Comparison of ENCODE assay signal across 8 cellular contexts in genomic region chr11:126716456-126717083, GRCh38.
DNase-seq lines count a peak whose midpoint lies in the region; ATAC-seq, FAIRE-seq and TF ChIP-seq lines count a peak whose summit lies in the region.
"Had no signal": no experiment of that assay in that cellular context is flagged by ENCODE, and none has a peak within 500 bp of the region (broad histone marks: within the 10 kb centered on the region; RNA-seq: fewer than 3 reads in every experiment).

No MANE protein-coding gene starts in this region.

- TF ChIP-seq POLR2A in vagina (IDR thresholded peaks at IDR 0.05): no peak

- no peak overlapping the region for H3K4me3 ChIP-seq in HEK293 (ENCODE audit: low read depth, low read length)
- no peak overlapping the region for H3K4me3 ChIP-seq in bronchial epithelial cell (ENCODE audit: low read depth, low read length)
- H3K4me3 ChIP-seq in lower lobe of right lung: no peak overlapping the region
- no peak overlapping the region for H3K4me3 ChIP-seq in vagina
- H3K4me3 ChIP-seq: skin epidermis had no signal

- H3K9me3 ChIP-seq in HEK293 (ENCODE audit: control insufficient read depth, insufficient read depth, low read depth, low read length) (no peaks in the 10 kb centered on the region), lower lobe of right lung (no peaks in the 10 kb centered on the region), vagina (no peaks in the 10 kb centered on the region)

- H3K27ac ChIP-seq in HEK293 (ENCODE audit: extremely low read depth, low read depth, low read length): no peak overlapping the region
- no peak overlapping the region for H3K27ac ChIP-seq in lower lobe of right lung
- H3K27ac ChIP-seq in vagina: no peak overlapping the region
- H3K27ac ChIP-seq: skin epidermis had no signal

- CTCF ChIA-PET in HEK293 (lab: Yijun Ruan, JAX): interaction anchor here (0.6 to 2.7 kb wide), 36 partner anchors 11 to 785 kb away, joined by 3 to 25 read pairs (median 3); no protein-coding TSS in a partner anchor

- no peak for FAIRE-seq in bronchial epithelial cell (lab: Jason Lieb, UNC)

- TF ChIP-seq CTCF in HEK293 (tag by site-specific recombination; IDR thresholded peaks at IDR 0.05) (no peak), bronchial epithelial cell (IDR thresholded peaks at IDR 0.05; ENCODE audit: insufficient read depth, low read length, severe bottlenecking) (peak; percentile 10), lower lobe of right lung (IDR thresholded peaks at IDR 0.05) (peak; percentile 60), vagina (IDR thresholded peaks at IDR 0.05) (peak in 2 of 3 experiments; percentile 23 to 25)

- H3K27me3 ChIP-seq in bronchial epithelial cell (ENCODE audit: control insufficient read depth, insufficient read depth, low read length) (no peaks in the 10 kb centered on the region), lower lobe of right lung (ENCODE audit: low read depth) (peaks cover 6% of the 10 kb centered on the region), vagina (no peaks in the 10 kb centered on the region)

- peak; percentile 63 for DNase-seq in ELR (ENCODE audit: low read depth)
- peak; percentile 41 for DNase-seq in NCI-H82 treated with DMSO at 0.1 percent for 48 hours (lab: John Stamatoyannopoulos, UW; ENCODE audit: unreplicated experiment)
- DNase-seq in bronchial epithelial cell (ENCODE audit: low read depth): no peak
- DNase-seq in lower lobe of right lung: no peak
- DNase-seq in vagina (ENCODE audit: extremely low spot score in 2 of 2): no peak
- DNase-seq in NCI-H2107 treated with DMSO at 0.1 percent for 48 hours (lab: John Stamatoyannopoulos, UW; ENCODE audit: unreplicated experiment): no peak

- intact Hi-C loops in lower lobe of right lung (cut with DNase I) (loop anchor here (5.0 kb wide), 1 partner anchor 271 kb away; no protein-coding TSS in a partner anchor), vagina (cut with DNase I) (loop anchor here (10.0 kb wide), 1 partner anchor 278 kb away; no protein-coding TSS in a partner anchor)

- H3K36me3 ChIP-seq in HEK293 (ENCODE audit: control insufficient read depth in 2 of 2, insufficient read depth in 1 of 2, low read length in 2 of 2) (no peaks in the 10 kb centered on the region), bronchial epithelial cell (ENCODE audit: control insufficient read depth, insufficient read depth, low read length) (no peaks in the 10 kb centered on the region), lower lobe of right lung (no peaks in the 10 kb centered on the region), vagina (no peaks in the 10 kb centered on the region)

- peak; percentile 53 to 59 for ATAC-seq in lower lobe of right lung

- H3K4me1 ChIP-seq in HEK293 (ENCODE audit: control insufficient read depth, insufficient read depth, low read length) (no peaks in the 10 kb centered on the region), lower lobe of right lung (no peaks in the 10 kb centered on the region), vagina (no peaks in the 10 kb centered on the region)

- POLR2A ChIA-PET in HEK293 (lab: Yijun Ruan, JAX): no interaction called here

TF ChIP-seq in HEK293, 187 proteins besides CTCF, POLR2A, EP300 and RAD21:
- peak; percentile 23 for TF ChIP-seq ZNF654 (tag by site-specific recombination; IDR thresholded peaks at IDR 0.05; ENCODE audit: low read depth)
- TF ChIP-seq ZBTB21 (tag by site-specific recombination; IDR thresholded peaks at IDR 0.05): no peak
TF ChIP-seq in HEK293: peak in this region for 1.

Comparison
In these comparisons a context has a peak if more than half of its experiments do, and no peak if none do; other contexts are left out.
1. DNase-seq: peak in ELR (single experiment) and NCI-H82 treated with DMSO at 0.1 percent for 48 hours (single experiment); none in bronchial epithelial cell (single experiment), lower lobe of right lung (single experiment), vagina (0 of 2) and NCI-H2107 treated with DMSO at 0.1 percent for 48 hours (single experiment).